Comparison of ENCODE assay signal across 12 cellular contexts in genomic region chr17:39777534-39778365, GRCh38. TPM values are rescaled to one million over a fixed set of nuclear protein-coding genes. Genes with fewer than 3 reads are reported as not detected.
DNase-seq lines count a peak whose midpoint lies in the region; ATAC-seq and TF ChIP-seq lines count a peak whose summit lies in the region.
"Had no signal": no experiment of that assay in that cellular context is flagged by ENCODE, and none has a peak within 500 bp of the region (broad histone marks: within the 10 kb centered on the region; RNA-seq: fewer than 3 reads in every experiment).

No MANE protein-coding gene starts in this region.

- no peak overlapping the region for H3K27ac ChIP-seq in ovary
- H3K27ac ChIP-seq: tibial artery had no signal

- DNase-seq in activated CD4-positive, alpha-beta T cell treated with anti-CD3 and anti-CD28 coated beads for 36 hours = no peak
- no peak for DNase-seq in activated CD4-positive, alpha-beta T cell treated with anti-CD3 and anti-CD28 coated beads for 4 hours
- DNase-seq in stimulated activated naive CD4-positive, alpha-beta T cell treated with Interleukin-2 at 50 U/mL for 16 hours (lab: John Stamatoyannopoulos, UW) = peak; percentile 17
- DNase-seq in ovary = no peak
- DNase-seq in osteocyte (ENCODE audit: extremely low spot score, unreplicated experiment) = no peak
- DNase-seq in GM19238 (ENCODE audit: insufficient read length, low spot score) = no peak
- DNase-seq: activated gamma-delta T cell, glutamatergic neuron, OCI-M1, tibial artery had no signal

- no peaks in the 10 kb centered on the region for H3K9me3 ChIP-seq in ovary
- H3K9me3 ChIP-seq: tibial artery had no signal

- no peak overlapping the region for H3K4me3 ChIP-seq in ovary
- H3K4me3 ChIP-seq: tibial artery had no signal

- no peak for TF ChIP-seq POLR2A in ovary (IDR thresholded peaks at IDR 0.05)

- CTCF ChIA-PET in activated CD4-positive, alpha-beta T cell treated with anti-CD3 and anti-CD28 coated beads for 36 hours (lab: Charles Lee) = interaction anchor here (1.0 to 2.5 kb wide), 8 partner anchors 14 to 638 kb away, joined by 3 to 10 read pairs (median 5); partner anchors contain the start of genes IKZF3 and MIEN1

- H3K4me1 ChIP-seq in ovary (ENCODE audit: insufficient read depth) = no peaks in the 10 kb centered on the region
- H3K4me1 ChIP-seq: tibial artery had no signal

- 47 to 57% (median 48%) methylated on average over 11 of the region's 11 CpGs for WGBS in ovary, 3 donors

- ATAC-seq in activated CD4-positive, alpha-beta T cell treated with anti-CD3 and anti-CD28 coated beads for 36 hours = peak; percentile 76
- peak; percentile 36 for ATAC-seq in HG02759 (IDR thresholded peaks at IDR 0.05; ENCODE audit: unreplicated experiment)

- H3K27me3 Mint-ChIP-seq in activated CD4-positive, alpha-beta T cell treated with anti-CD3 and anti-CD28 coated beads for 36 hours = no peaks in the 10 kb centered on the region
- no peaks in the 10 kb centered on the region for H3K27me3 Mint-ChIP-seq in T-helper 1 cell treated with Interleukin-12 subunit alpha and Interleukin-12 subunit beta and Interleukin-4 antibody, amounts not matched to agents 30 μg/mL and 1 μg/mL, for 36 hours (ENCODE audit: low read depth)
- H3K27me3 Mint-ChIP-seq in osteocyte (ENCODE audit: unreplicated experiment) = peaks cover 77% of the 10 kb centered on the region

- TF ChIP-seq EP300 in ovary (IDR thresholded peaks at IDR 0.05) = no peak

- peak overlapping the region; percentile 72 for H3K4me3 Mint-ChIP-seq in activated CD4-positive, alpha-beta T cell treated with anti-CD3 and anti-CD28 coated beads for 36 hours
- peak overlapping the region; percentile 87 for H3K4me3 Mint-ChIP-seq in T-helper 1 cell treated with Interleukin-12 subunit alpha and Interleukin-12 subunit beta and Interleukin-4 antibody, amounts not matched to agents 30 μg/mL and 1 μg/mL, for 36 hours
- H3K4me3 Mint-ChIP-seq in osteocyte (ENCODE audit: unreplicated experiment) = no peak overlapping the region

- H3K36me3 ChIP-seq in ovary = no peaks in the 10 kb centered on the region
- H3K36me3 ChIP-seq: tibial artery had no signal

- H3K27ac Mint-ChIP-seq in activated CD4-positive, alpha-beta T cell treated with anti-CD3 and anti-CD28 coated beads for 36 hours = peak overlapping the region; percentile 95
- peak overlapping the region; percentile 60 for H3K27ac Mint-ChIP-seq in T-helper 1 cell treated with Interleukin-12 subunit alpha and Interleukin-12 subunit beta and Interleukin-4 antibody, amounts not matched to agents 30 μg/mL and 1 μg/mL, for 36 hours
- no peak overlapping the region for H3K27ac Mint-ChIP-seq in osteocyte (ENCODE audit: unreplicated experiment)

- H3K9me3 Mint-ChIP-seq in activated CD4-positive, alpha-beta T cell treated with anti-CD3 and anti-CD28 coated beads for 36 hours (ENCODE audit: low read depth) = no peaks in the 10 kb centered on the region
- H3K9me3 Mint-ChIP-seq in T-helper 1 cell treated with Interleukin-12 subunit alpha and Interleukin-12 subunit beta and Interleukin-4 antibody, amounts not matched to agents 30 μg/mL and 1 μg/mL, for 36 hours = no peaks in the 10 kb centered on the region
- H3K9me3 Mint-ChIP-seq in osteocyte (ENCODE audit: unreplicated experiment) = no peaks in the 10 kb centered on the region

- H3K4me1 Mint-ChIP-seq in activated CD4-positive, alpha-beta T cell treated with anti-CD3 and anti-CD28 coated beads for 36 hours = peaks cover 87% of the 10 kb centered on the region
- H3K4me1 Mint-ChIP-seq in T-helper 1 cell treated with Interleukin-12 subunit alpha and Interleukin-12 subunit beta and Interleukin-4 antibody, amounts not matched to agents 30 μg/mL and 1 μg/mL, for 36 hours (ENCODE audit: low read depth) = peaks cover 54% of the 10 kb centered on the region
- no peaks in the 10 kb centered on the region for H3K4me1 Mint-ChIP-seq in osteocyte (ENCODE audit: unreplicated experiment)

- intact Hi-C loops in activated CD4-positive, alpha-beta T cell treated with anti-CD3 and anti-CD28 coated beads for 36 hours (cut with DNase I, micrococcal nuclease) = loop anchor here (1.0 to 10.0 kb wide), 8 partner anchors 7 to 827 kb away; partner anchors contain the start of genes CCR7 (in 1 of the 2) and FBXL20 (in 1 of the 2)
- intact Hi-C loops in ovary (cut with DNase I) = no loop called here

- peaks cover 46% of the 10 kb centered on the region for H3K36me3 Mint-ChIP-seq in activated CD4-positive, alpha-beta T cell treated with anti-CD3 and anti-CD28 coated beads for 36 hours (ENCODE audit: low read depth)
- H3K36me3 Mint-ChIP-seq in T-helper 1 cell treated with Interleukin-12 subunit alpha and Interleukin-12 subunit beta and Interleukin-4 antibody, amounts not matched to agents 30 μg/mL and 1 μg/mL, for 36 hours (ENCODE audit: low read depth) = peaks cover 26% of the 10 kb centered on the region
- H3K36me3 Mint-ChIP-seq in osteocyte (ENCODE audit: unreplicated experiment) = no peaks in the 10 kb centered on the region

- no peak for TF ChIP-seq CTCF in ovary (IDR thresholded peaks at IDR 0.05)
- no peak for TF ChIP-seq CTCF in osteocyte (IDR thresholded peaks at IDR 0.05)

- POLR2A ChIA-PET in activated CD4-positive, alpha-beta T cell treated with anti-CD3 and anti-CD28 coated beads for 36 hours (lab: Charles Lee) = interaction anchor here (0.6 to 3.2 kb wide), 4 partner anchors 14 to 42 kb away, joined by 3 to 19 read pairs (median 5); no protein-coding TSS in a partner anchor

- no peaks in the 10 kb centered on the region for H3K27me3 ChIP-seq in ovary

RNA-seq across cellular contexts. Expression of gene GRB7, which starts 40.0 kb away (rescaled TPM):
- total RNA-seq in activated CD4-positive, alpha-beta T cell treated with anti-CD3 and anti-CD28 coated beads for 36 hours = 1 to 10 TPM; 2.0 to 3.3 TPM
- total RNA-seq in ovary (10 to 100 TPM in 1 of 7 donors, 1 to 10 TPM in 5, under 1 TPM in 1; 0.51 to 63.0 (median 2.7) TPM), osteocyte (0.94 and 1.2 TPM in 2 replicates)
- polyA plus RNA-seq in ovary = 1 to 10 TPM in 1 of 2 donors, under 1 TPM in 1; 0.23 to 1.8 TPM

RNA-seq across cellular contexts. Expression of gene MIEN1, which starts 47.4 kb away (rescaled TPM):
- total RNA-seq in activated CD4-positive, alpha-beta T cell treated with anti-CD3 and anti-CD28 coated beads for 36 hours = 10 to 100 TPM; 32.5 to 39.4 TPM
- total RNA-seq in ovary = 10 to 100 TPM; 20.2 to 51.4 (median 23.4) TPM
- 10 to 100 TPM; 33.0 to 64.9 TPM for polyA plus RNA-seq in ovary
- total RNA-seq in osteocyte = 48.4 and 52.7 TPM in 2 replicates

Comparison
In these comparisons a context has a peak if more than half of its experiments do, and no peak if none do; other contexts are left out.
1. intact Hi-C loops: an anchor here in activated CD4-positive, alpha-beta T cell treated with anti-CD3 and anti-CD28 coated beads for 36 hours (1.0 to 10.0 kb wide); none called in ovary.